In the genomic region with DNA sequence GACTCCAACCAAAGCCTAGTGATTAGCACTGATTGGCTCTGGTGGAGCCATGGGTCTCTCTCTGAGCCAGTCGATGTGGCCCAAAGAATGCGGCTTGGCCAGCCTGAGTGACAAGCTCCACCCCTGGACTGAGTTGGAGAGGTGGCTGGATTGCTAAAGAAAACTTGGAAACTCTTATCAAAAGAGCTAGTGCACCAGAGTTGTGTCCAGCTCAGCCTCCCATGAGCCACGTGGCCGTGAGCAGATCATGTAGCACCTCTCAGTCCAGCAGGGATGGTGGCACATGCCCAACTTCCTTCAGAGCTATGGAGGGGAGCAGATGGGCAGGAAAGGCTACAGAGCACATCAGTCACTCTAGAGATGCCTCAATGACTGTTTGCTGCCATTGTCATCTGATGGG, we compare ENCODE assay signal across 15 cellular contexts.
"Had no signal": no experiment of that assay in that cellular context is flagged by ENCODE, and none has a peak within 500 bp of the region (broad histone marks: within the 10 kb centered on the region; RNA-seq: fewer than 3 reads in every experiment).

No MANE protein-coding gene starts in this region.

- DNase-seq: activated CD4-positive, alpha-beta memory T cell treated with anti-CD3 and anti-CD28 coated beads for 36 hours; activated CD4-positive, alpha-beta T cell treated with anti-CD3 and anti-CD28 coated beads for 48 hours; activated gamma-delta T cell treated with Interleukin-2 at 50 U/mL for 16 hours; anterior cingulate cortex; body of pancreas; effector memory CD8-positive, alpha-beta T cell; natural killer cell; stimulated activated CD4-positive, alpha-beta T cell treated with anti-CD3 and anti-CD28 coated beads, Interleukin-4, amount 100 ng/mL, for 24 hours; stimulated activated naive CD8-positive, alpha-beta T cell treated with anti-CD3 and anti-CD28 coated beads, Interleukin-15, Interleukin-2, amounts not matched to agents 100 U/mL and 50 U/mL, for 24 hours; SW 1271; T-helper 17 cell; tibial artery had no signal

- H3K27ac ChIP-seq: body of pancreas, esophagus muscularis mucosa, prostate gland, tibial artery had no signal

- H3K36me3 ChIP-seq: esophagus muscularis mucosa, prostate gland, tibial artery had no signal

- H3K9me3 ChIP-seq: body of pancreas, esophagus muscularis mucosa, prostate gland, tibial artery had no signal

- ATAC-seq: body of pancreas; effector memory CD8-positive, alpha-beta T cell; natural killer cell; stimulated activated naive CD8-positive, alpha-beta T cell treated with anti-CD3 and anti-CD28 coated beads, Interleukin-15, Interleukin-2, amounts not matched to agents 100 U/mL and 50 U/mL, for 24 hours; T-helper 17 cell had no signal

- H3K4me1 ChIP-seq: body of pancreas, esophagus muscularis mucosa, prostate gland, tibial artery had no signal

- H3K27me3 ChIP-seq: body of pancreas had no signal

- H3K4me3 ChIP-seq: body of pancreas, dorsolateral prefrontal cortex, esophagus muscularis mucosa, prostate gland, tibial artery had no signal
